ENCODE assay signal across 1 cellular context in the genomic region with DNA sequence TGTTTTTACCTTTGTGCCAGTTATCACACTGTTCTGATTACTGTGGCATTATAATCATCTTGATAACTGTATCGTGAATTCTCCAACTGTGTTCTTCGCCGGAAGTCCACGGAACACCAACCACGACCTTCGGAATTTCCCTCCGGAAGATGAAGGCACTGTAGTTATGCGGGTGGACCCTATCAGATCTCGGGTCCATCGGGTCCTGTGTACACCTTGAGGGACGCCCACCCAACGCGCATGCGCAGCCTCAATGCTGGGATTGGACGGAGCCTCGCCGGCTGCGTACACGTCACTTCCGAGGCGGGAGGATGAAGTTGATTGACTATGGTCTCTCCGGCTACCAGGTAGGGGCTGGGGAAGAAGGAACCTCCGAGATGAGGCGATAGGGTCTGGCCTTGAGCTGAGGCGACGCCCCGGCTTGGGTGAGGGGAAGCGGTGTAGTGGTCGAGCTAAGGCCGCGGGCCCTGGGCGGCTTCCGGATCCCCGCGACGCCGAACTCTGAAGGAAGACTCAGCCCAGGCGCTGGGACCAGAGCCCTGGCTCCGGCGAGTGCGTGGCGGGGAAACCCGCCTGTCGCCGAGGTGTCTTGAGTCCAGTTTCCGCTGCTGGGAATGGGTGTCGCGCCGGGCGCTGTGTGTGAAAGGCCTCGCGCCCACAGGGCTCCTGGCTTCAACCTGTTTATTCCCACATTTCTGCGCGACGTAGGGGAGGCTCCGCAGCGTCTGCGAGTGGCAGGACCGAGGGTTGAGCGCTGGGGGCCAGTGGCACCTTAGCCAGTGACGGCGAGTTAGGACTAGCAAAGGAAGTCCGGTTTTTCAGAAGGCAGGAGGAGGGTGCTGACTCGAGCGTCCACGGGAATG.
TF ChIP-seq lines count a peak whose summit lies in the region.

A gene with protein sequence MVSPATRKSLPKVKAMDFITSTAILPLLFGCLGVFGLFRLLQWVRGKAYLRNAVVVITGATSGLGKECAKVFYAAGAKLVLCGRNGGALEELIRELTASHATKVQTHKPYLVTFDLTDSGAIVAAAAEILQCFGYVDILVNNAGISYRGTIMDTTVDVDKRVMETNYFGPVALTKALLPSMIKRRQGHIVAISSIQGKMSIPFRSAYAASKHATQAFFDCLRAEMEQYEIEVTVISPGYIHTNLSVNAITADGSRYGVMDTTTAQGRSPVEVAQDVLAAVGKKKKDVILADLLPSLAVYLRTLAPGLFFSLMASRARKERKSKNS (plus strand): TSS at position 320 of the 863 bp plus-strand sequence. CDS start 8 bp downstream, at position 328.

TF ChIP-seq in HepG2, 621 proteins besides CTCF, POLR2A, EP300 and RAD21 (continued from another document and continues in another):
- TF ChIP-seq, protein P1, sequence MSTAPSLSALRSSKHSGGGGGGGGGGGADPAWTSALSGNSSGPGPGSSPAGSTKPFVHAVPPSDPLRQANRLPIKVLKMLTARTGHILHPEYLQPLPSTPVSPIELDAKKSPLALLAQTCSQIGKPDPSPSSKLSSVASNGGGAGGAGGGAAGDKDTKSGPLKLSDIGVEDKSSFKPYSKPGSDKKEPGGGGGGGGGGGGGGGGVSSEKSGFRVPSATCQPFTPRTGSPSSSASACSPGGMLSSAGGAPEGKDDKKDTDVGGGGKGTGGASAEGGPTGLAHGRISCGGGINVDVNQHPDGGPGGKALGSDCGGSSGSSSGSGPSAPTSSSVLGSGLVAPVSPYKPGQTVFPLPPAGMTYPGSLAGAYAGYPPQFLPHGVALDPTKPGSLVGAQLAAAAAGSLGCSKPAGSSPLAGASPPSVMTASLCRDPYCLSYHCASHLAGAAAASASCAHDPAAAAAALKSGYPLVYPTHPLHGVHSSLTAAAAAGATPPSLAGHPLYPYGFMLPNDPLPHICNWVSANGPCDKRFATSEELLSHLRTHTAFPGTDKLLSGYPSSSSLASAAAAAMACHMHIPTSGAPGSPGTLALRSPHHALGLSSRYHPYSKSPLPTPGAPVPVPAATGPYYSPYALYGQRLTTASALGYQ (CRISPR knock-in tag; IDR thresholded peaks at IDR 0.05): no peak
- TF ChIP-seq GTF2F1 (IDR thresholded peaks at IDR 0.05; ENCODE audit: low read length): no peak
- no peak for TF ChIP-seq ZNF703 (CRISPR knock-in tag; IDR thresholded peaks at IDR 0.05; ENCODE audit: borderline replicate concordance)
- TF ChIP-seq NR1H2 (CRISPR knock-in tag; IDR thresholded peaks at IDR 0.05; ENCODE audit: borderline replicate concordance, low read depth): peak; percentile 37; the same call in 1 of the 2 replicates
- no peak for TF ChIP-seq NFRKB (IDR thresholded peaks at IDR 0.05)
- TF ChIP-seq PRPF4 (IDR thresholded peaks at IDR 0.05; ENCODE audit: low read depth, low read length, poor library complexity, severe bottlenecking): no peak
- no peak for TF ChIP-seq AHR (CRISPR knock-in tag; IDR thresholded peaks at IDR 0.05)
- TF ChIP-seq NCOR1 (IDR thresholded peaks at IDR 0.05; ENCODE audit: borderline replicate concordance, low read length): no peak
- TF ChIP-seq, protein P2, sequence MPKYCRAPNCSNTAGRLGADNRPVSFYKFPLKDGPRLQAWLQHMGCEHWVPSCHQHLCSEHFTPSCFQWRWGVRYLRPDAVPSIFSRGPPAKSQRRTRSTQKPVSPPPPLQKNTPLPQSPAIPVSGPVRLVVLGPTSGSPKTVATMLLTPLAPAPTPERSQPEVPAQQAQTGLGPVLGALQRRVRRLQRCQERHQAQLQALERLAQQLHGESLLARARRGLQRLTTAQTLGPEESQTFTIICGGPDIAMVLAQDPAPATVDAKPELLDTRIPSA (CRISPR knock-in tag; IDR thresholded peaks at IDR 0.05; ENCODE audit: borderline replicate concordance): no peak
- TF ChIP-seq ZNF234 (CRISPR knock-in tag; conservative IDR thresholded peaks at IDR 0.05): no peak
- no peak for TF ChIP-seq ZNF343 (CRISPR knock-in tag; IDR thresholded peaks at IDR 0.05)
- 0 out of 2 replicates have a peak, but pooled peaks have one; percentile 62 for TF ChIP-seq RNF2 (conservative IDR thresholded peaks at IDR 0.05; ENCODE audit: low read depth)
- TF ChIP-seq THAP11 (CRISPR knock-in tag; IDR thresholded peaks at IDR 0.05): peak; percentile 86
- no peak for TF ChIP-seq ZNF20 (CRISPR knock-in tag; IDR thresholded peaks at IDR 0.05)
- TF ChIP-seq, protein P3, sequence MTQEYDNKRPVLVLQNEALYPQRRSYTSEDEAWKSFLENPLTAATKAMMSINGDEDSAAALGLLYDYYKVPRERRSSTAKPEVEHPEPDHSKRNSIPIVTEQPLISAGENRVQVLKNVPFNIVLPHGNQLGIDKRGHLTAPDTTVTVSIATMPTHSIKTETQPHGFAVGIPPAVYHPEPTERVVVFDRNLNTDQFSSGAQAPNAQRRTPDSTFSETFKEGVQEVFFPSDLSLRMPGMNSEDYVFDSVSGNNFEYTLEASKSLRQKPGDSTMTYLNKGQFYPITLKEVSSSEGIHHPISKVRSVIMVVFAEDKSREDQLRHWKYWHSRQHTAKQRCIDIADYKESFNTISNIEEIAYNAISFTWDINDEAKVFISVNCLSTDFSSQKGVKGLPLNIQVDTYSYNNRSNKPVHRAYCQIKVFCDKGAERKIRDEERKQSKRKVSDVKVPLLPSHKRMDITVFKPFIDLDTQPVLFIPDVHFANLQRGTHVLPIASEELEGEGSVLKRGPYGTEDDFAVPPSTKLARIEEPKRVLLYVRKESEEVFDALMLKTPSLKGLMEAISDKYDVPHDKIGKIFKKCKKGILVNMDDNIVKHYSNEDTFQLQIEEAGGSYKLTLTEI (CRISPR knock-in tag; conservative IDR thresholded peaks at IDR 0.05): no peak
- TF ChIP-seq HDAC6 (IDR thresholded peaks at IDR 0.05; ENCODE audit: low read depth, low read length): no peak
- no peak for TF ChIP-seq MTA3 (CRISPR knock-in tag; IDR thresholded peaks at IDR 0.05)
- no peak for TF ChIP-seq ZNF546 (CRISPR knock-in tag; conservative IDR thresholded peaks at IDR 0.05)
- TF ChIP-seq NFYB (CRISPR knock-in tag; IDR thresholded peaks at IDR 0.05): peak; percentile 95
- TF ChIP-seq, protein P4, sequence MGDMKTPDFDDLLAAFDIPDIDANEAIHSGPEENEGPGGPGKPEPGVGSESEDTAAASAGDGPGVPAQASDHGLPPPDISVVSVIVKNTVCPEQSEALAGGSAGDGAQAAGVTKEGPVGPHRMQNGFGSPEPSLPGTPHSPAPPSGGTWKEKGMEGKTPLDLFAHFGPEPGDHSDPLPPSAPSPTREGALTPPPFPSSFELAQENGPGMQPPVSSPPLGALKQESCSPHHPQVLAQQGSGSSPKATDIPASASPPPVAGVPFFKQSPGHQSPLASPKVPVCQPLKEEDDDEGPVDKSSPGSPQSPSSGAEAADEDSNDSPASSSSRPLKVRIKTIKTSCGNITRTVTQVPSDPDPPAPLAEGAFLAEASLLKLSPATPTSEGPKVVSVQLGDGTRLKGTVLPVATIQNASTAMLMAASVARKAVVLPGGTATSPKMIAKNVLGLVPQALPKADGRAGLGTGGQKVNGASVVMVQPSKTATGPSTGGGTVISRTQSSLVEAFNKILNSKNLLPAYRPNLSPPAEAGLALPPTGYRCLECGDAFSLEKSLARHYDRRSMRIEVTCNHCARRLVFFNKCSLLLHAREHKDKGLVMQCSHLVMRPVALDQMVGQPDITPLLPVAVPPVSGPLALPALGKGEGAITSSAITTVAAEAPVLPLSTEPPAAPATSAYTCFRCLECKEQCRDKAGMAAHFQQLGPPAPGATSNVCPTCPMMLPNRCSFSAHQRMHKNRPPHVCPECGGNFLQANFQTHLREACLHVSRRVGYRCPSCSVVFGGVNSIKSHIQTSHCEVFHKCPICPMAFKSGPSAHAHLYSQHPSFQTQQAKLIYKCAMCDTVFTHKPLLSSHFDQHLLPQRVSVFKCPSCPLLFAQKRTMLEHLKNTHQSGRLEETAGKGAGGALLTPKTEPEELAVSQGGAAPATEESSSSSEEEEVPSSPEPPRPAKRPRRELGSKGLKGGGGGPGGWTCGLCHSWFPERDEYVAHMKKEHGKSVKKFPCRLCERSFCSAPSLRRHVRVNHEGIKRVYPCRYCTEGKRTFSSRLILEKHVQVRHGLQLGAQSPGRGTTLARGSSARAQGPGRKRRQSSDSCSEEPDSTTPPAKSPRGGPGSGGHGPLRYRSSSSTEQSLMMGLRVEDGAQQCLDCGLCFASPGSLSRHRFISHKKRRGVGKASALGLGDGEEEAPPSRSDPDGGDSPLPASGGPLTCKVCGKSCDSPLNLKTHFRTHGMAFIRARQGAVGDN (CRISPR knock-in tag; IDR thresholded peaks at IDR 0.05): peak; percentile 91
- TF ChIP-seq RBAK (CRISPR knock-in tag; IDR thresholded peaks at IDR 0.05): no peak
- no peak for TF ChIP-seq ZNF790 (CRISPR knock-in tag; IDR thresholded peaks at IDR 0.05; ENCODE audit: borderline replicate concordance)
- TF ChIP-seq MYNN (CRISPR knock-in tag; IDR thresholded peaks at IDR 0.05; ENCODE audit: low read depth): 0 out of 2 replicates have a peak, but pooled peaks have one; percentile 11
- TF ChIP-seq, protein P5, sequence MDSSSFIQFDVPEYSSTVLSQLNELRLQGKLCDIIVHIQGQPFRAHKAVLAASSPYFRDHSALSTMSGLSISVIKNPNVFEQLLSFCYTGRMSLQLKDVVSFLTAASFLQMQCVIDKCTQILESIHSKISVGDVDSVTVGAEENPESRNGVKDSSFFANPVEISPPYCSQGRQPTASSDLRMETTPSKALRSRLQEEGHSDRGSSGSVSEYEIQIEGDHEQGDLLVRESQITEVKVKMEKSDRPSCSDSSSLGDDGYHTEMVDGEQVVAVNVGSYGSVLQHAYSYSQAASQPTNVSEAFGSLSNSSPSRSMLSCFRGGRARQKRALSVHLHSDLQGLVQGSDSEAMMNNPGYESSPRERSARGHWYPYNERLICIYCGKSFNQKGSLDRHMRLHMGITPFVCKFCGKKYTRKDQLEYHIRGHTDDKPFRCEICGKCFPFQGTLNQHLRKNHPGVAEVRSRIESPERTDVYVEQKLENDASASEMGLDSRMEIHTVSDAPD (CRISPR knock-in tag; IDR thresholded peaks at IDR 0.05): no peak; the same call in 1 of the 2 replicates
- no peak for TF ChIP-seq ZNF12 (CRISPR knock-in tag; IDR thresholded peaks at IDR 0.05)
- TF ChIP-seq SALL1 (CRISPR knock-in tag; IDR thresholded peaks at IDR 0.05): peak; percentile 84
- TF ChIP-seq ZNF558 (CRISPR knock-in tag; IDR thresholded peaks at IDR 0.05; ENCODE audit: borderline replicate concordance): no peak
- TF ChIP-seq BRD4 (CRISPR knock-in tag; IDR thresholded peaks at IDR 0.05): peak; percentile 51; the same call in 1 of the 2 replicates
- TF ChIP-seq KDM3A (CRISPR knock-in tag; IDR thresholded peaks at IDR 0.05; ENCODE audit: low read depth): peak; percentile 51; the same call in 1 of the 2 replicates
- TF ChIP-seq SNAI1 (CRISPR knock-in tag; IDR thresholded peaks at IDR 0.05; ENCODE audit: borderline replicate concordance): no peak
- 0 out of 2 replicates have a peak, but pooled peaks have one; percentile 17 for TF ChIP-seq ZNF296 (CRISPR knock-in tag; conservative IDR thresholded peaks at IDR 0.05)
- TF ChIP-seq, protein P6, sequence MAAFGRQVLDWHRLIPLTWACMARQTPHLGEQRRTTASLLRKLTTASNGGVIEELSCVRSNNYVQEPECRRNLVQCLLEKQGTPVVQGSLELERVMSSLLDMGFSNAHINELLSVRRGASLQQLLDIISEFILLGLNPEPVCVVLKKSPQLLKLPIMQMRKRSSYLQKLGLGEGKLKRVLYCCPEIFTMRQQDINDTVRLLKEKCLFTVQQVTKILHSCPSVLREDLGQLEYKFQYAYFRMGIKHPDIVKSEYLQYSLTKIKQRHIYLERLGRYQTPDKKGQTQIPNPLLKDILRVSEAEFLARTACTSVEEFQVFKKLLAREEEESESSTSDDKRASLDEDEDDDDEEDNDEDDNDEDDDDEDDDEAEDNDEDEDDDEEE (CRISPR knock-in tag; IDR thresholded peaks at IDR 0.05): no peak
- TF ChIP-seq, protein P7, sequence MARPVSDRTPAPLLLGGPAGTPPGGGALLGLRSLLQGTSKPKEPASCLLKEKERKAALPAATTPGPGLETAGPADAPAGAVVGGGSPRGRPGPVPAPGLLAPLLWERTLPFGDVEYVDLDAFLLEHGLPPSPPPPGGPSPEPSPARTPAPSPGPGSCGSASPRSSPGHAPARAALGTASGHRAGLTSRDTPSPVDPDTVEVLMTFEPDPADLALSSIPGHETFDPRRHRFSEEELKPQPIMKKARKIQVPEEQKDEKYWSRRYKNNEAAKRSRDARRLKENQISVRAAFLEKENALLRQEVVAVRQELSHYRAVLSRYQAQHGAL (CRISPR knock-in tag; IDR thresholded peaks at IDR 0.05; ENCODE audit: not compliant biosample characterization): no peak
- TF ChIP-seq SOX6 (IDR thresholded peaks at IDR 0.05): no peak
- no peak; the same call in 1 of the 2 replicates for TF ChIP-seq SOX6 (CRISPR knock-in tag; IDR thresholded peaks at IDR 0.05)
- TF ChIP-seq, protein P8, sequence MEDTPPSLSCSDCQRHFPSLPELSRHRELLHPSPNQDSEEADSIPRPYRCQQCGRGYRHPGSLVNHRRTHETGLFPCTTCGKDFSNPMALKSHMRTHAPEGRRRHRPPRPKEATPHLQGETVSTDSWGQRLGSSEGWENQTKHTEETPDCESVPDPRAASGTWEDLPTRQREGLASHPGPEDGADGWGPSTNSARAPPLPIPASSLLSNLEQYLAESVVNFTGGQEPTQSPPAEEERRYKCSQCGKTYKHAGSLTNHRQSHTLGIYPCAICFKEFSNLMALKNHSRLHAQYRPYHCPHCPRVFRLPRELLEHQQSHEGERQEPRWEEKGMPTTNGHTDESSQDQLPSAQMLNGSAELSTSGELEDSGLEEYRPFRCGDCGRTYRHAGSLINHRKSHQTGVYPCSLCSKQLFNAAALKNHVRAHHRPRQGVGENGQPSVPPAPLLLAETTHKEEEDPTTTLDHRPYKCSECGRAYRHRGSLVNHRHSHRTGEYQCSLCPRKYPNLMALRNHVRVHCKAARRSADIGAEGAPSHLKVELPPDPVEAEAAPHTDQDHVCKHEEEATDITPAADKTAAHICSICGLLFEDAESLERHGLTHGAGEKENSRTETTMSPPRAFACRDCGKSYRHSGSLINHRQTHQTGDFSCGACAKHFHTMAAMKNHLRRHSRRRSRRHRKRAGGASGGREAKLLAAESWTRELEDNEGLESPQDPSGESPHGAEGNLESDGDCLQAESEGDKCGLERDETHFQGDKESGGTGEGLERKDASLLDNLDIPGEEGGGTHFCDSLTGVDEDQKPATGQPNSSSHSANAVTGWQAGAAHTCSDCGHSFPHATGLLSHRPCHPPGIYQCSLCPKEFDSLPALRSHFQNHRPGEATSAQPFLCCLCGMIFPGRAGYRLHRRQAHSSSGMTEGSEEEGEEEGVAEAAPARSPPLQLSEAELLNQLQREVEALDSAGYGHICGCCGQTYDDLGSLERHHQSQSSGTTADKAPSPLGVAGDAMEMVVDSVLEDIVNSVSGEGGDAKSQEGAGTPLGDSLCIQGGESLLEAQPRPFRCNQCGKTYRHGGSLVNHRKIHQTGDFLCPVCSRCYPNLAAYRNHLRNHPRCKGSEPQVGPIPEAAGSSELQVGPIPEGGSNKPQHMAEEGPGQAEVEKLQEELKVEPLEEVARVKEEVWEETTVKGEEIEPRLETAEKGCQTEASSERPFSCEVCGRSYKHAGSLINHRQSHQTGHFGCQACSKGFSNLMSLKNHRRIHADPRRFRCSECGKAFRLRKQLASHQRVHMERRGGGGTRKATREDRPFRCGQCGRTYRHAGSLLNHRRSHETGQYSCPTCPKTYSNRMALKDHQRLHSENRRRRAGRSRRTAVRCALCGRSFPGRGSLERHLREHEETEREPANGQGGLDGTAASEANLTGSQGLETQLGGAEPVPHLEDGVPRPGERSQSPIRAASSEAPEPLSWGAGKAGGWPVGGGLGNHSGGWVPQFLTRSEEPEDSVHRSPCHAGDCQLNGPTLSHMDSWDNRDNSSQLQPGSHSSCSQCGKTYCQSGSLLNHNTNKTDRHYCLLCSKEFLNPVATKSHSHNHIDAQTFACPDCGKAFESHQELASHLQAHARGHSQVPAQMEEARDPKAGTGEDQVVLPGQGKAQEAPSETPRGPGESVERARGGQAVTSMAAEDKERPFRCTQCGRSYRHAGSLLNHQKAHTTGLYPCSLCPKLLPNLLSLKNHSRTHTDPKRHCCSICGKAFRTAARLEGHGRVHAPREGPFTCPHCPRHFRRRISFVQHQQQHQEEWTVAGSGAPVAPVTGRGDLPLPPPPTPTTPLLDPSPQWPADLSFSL (CRISPR knock-in tag; IDR thresholded peaks at IDR 0.05): no peak
- no peak; the same call in 1 of the 2 replicates for TF ChIP-seq DPF2 (CRISPR knock-in tag; IDR thresholded peaks at IDR 0.05; ENCODE audit: borderline replicate concordance, low read depth)
- no peak for TF ChIP-seq ZNF441 (CRISPR knock-in tag; IDR thresholded peaks at IDR 0.05; ENCODE audit: borderline replicate concordance)
